ENCODE assay signal across 1 cellular context in genomic region chr11:17855531-17856290, GRCh38.
TF ChIP-seq lines count a peak whose summit lies in the region.

No MANE protein-coding gene starts in this region.

TF ChIP-seq in WTC11, 78 proteins besides CTCF, POLR2A, EP300 and RAD21 (continued from another document):
- TF ChIP-seq, protein P1, sequence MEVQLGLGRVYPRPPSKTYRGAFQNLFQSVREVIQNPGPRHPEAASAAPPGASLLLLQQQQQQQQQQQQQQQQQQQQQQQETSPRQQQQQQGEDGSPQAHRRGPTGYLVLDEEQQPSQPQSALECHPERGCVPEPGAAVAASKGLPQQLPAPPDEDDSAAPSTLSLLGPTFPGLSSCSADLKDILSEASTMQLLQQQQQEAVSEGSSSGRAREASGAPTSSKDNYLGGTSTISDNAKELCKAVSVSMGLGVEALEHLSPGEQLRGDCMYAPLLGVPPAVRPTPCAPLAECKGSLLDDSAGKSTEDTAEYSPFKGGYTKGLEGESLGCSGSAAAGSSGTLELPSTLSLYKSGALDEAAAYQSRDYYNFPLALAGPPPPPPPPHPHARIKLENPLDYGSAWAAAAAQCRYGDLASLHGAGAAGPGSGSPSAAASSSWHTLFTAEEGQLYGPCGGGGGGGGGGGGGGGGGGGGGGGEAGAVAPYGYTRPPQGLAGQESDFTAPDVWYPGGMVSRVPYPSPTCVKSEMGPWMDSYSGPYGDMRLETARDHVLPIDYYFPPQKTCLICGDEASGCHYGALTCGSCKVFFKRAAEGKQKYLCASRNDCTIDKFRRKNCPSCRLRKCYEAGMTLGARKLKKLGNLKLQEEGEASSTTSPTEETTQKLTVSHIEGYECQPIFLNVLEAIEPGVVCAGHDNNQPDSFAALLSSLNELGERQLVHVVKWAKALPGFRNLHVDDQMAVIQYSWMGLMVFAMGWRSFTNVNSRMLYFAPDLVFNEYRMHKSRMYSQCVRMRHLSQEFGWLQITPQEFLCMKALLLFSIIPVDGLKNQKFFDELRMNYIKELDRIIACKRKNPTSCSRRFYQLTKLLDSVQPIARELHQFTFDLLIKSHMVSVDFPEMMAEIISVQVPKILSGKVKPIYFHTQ (CRISPR knock-in tag; IDR thresholded peaks at IDR 0.05) = no peak
- TF ChIP-seq SP1 (CRISPR knock-in tag; conservative IDR thresholded peaks at IDR 0.05) = no peak
- TF ChIP-seq IRF2 (CRISPR knock-in tag; IDR thresholded peaks at IDR 0.05; ENCODE audit: borderline replicate concordance, low read depth) = no peak
- TF ChIP-seq NFE2L1 (CRISPR knock-in tag; IDR thresholded peaks at IDR 0.05) = no peak
- TF ChIP-seq, protein P2, sequence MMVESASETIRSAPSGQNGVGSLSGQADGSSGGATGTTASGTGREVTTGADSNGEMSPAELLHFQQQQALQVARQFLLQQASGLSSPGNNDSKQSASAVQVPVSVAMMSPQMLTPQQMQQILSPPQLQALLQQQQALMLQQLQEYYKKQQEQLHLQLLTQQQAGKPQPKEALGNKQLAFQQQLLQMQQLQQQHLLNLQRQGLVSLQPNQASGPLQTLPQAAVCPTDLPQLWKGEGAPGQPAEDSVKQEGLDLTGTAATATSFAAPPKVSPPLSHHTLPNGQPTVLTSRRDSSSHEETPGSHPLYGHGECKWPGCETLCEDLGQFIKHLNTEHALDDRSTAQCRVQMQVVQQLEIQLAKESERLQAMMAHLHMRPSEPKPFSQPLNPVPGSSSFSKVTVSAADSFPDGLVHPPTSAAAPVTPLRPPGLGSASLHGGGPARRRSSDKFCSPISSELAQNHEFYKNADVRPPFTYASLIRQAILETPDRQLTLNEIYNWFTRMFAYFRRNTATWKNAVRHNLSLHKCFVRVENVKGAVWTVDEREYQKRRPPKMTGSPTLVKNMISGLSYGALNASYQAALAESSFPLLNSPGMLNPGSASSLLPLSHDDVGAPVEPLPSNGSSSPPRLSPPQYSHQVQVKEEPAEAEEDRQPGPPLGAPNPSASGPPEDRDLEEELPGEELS (CRISPR knock-in tag; IDR thresholded peaks at IDR 0.05) = no peak
- no peak for TF ChIP-seq ZNF138 (CRISPR knock-in tag; conservative IDR thresholded peaks at IDR 0.05)
